Comparison of ENCODE assay signal across 1 cellular context in the genomic region with DNA sequence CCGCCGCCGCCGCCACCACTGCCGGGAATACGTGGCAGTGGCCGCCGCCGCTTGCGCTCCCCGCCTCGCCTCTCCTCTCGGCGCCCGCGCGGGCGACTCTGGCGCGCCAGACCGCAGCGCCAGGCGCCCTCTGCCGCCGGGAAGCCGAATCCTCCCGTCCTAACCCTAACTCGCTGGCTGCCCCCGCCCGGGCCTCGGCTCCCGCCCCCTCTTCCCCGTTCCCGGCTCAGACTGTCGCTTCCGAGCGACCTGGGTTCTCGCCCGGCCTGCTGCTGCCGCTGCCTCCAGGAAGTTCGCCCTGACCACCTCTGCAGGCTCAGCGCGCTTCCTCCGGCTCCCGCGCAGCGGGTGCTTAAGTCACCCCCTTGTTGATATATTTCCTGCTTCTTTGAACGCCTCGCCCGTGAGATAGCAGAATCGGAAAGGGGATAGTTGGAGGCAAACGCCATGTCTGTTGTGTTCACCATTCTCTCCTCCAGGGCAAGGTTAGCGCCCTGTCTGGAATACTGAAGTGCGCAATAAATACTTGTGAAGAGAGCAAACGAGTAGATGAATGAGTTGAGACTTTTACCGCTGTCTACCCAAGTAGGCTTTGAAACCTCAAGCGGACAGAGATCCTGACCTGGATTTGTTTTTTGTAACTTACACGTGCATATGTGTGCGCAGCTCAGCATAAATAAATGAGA.
TF ChIP-seq lines count a peak whose summit lies in the region.

SMCO4 (minus strand) TSS at position 100 of the 686 bp plus-strand sequence. CDS start 64,202 bp downstream, outside the sequence.

TF ChIP-seq in HEK293, 187 proteins besides CTCF, POLR2A, EP300 and RAD21 (continued from another document and continues in another):
- TF ChIP-seq ZSCAN18 (tag by site-specific recombination; IDR thresholded peaks at IDR 0.05) (no peak), ZNF785 (tag by site-specific recombination; IDR thresholded peaks at IDR 0.05) (no peak), MZF1 (tag by site-specific recombination; IDR thresholded peaks at IDR 0.05; ENCODE audit: borderline replicate concordance) (no peak), ZBTB7A (tag by site-specific recombination; IDR thresholded peaks at IDR 0.05; ENCODE audit: low read depth) (no peak), ZNF174 (tag by site-specific recombination; IDR thresholded peaks at IDR 0.05) (no peak), ZNF157 (tag by site-specific recombination; IDR thresholded peaks at IDR 0.05) (no peak), WT1 (tag by site-specific recombination; IDR thresholded peaks at IDR 0.05) (no peak), ZNF629 (tag by site-specific recombination; IDR thresholded peaks at IDR 0.05) (0 out of 2 replicates have a peak, but pooled peaks have one; percentile 16), ZNF707 (tag by site-specific recombination; IDR thresholded peaks at IDR 0.05) (no peak), ZNF19 (tag by site-specific recombination; IDR thresholded peaks at IDR 0.05; ENCODE audit: low read depth) (no peak), HIC1 (tag by site-specific recombination; IDR thresholded peaks at IDR 0.05) (no peak), FEZF1 (tag by site-specific recombination; IDR thresholded peaks at IDR 0.05) (no peak), SETDB1 (IDR thresholded peaks at IDR 0.05; ENCODE audit: insufficient read length, low read length) (no peak), YY1 (tag by site-specific recombination; IDR thresholded peaks at IDR 0.05) (no peak), ZNF473 (tag by site-specific recombination; IDR thresholded peaks at IDR 0.05) (no peak), ZNF324 (tag by site-specific recombination; IDR thresholded peaks at IDR 0.05) (no peak), ZNF777 (tag by site-specific recombination; IDR thresholded peaks at IDR 0.05; ENCODE audit: borderline replicate concordance) (no peak), ZNF16 (tag by site-specific recombination; IDR thresholded peaks at IDR 0.05; ENCODE audit: low read depth) (no peak), BCL11B (tag by site-specific recombination; IDR thresholded peaks at IDR 0.05; ENCODE audit: low read depth) (no peak), ZNF549 (tag by site-specific recombination; IDR thresholded peaks at IDR 0.05) (no peak), ZNF660 (tag by site-specific recombination; IDR thresholded peaks at IDR 0.05) (peak; percentile 52; the same call in 1 of the 2 replicates), ZBTB1 (tag by site-specific recombination; IDR thresholded peaks at IDR 0.05) (no peak), ZNF433 (tag by site-specific recombination; IDR thresholded peaks at IDR 0.05; ENCODE audit: low read depth) (no peak), OSR2 (tag by site-specific recombination; IDR thresholded peaks at IDR 0.05) (no peak), ZNF311 (tag by site-specific recombination; IDR thresholded peaks at IDR 0.05; ENCODE audit: borderline replicate concordance) (no peak), ZNF830 (tag by site-specific recombination; IDR thresholded peaks at IDR 0.05; ENCODE audit: low read depth) (no peak), ZBTB44 (tag by site-specific recombination; IDR thresholded peaks at IDR 0.05) (no peak), ZNF423 (tag by site-specific recombination; IDR thresholded peaks at IDR 0.05) (no peak), ZNF133 (tag by site-specific recombination; IDR thresholded peaks at IDR 0.05) (no peak), BCL11A (tag by site-specific recombination; IDR thresholded peaks at IDR 0.05; ENCODE audit: low read depth) (no peak), ZFHX2 (tag by site-specific recombination; conservative IDR thresholded peaks at IDR 0.05) (peak; percentile 58), RBAK (tag by site-specific recombination; IDR thresholded peaks at IDR 0.05) (no peak), ZSCAN16 (tag by site-specific recombination; IDR thresholded peaks at IDR 0.05) (no peak), ZNF843 (tag by site-specific recombination; IDR thresholded peaks at IDR 0.05) (no peak), ZNF501 (tag by site-specific recombination; IDR thresholded peaks at IDR 0.05) (peak; percentile 63; the same call in 1 of the 2 replicates)
- TF ChIP-seq, protein P1, sequence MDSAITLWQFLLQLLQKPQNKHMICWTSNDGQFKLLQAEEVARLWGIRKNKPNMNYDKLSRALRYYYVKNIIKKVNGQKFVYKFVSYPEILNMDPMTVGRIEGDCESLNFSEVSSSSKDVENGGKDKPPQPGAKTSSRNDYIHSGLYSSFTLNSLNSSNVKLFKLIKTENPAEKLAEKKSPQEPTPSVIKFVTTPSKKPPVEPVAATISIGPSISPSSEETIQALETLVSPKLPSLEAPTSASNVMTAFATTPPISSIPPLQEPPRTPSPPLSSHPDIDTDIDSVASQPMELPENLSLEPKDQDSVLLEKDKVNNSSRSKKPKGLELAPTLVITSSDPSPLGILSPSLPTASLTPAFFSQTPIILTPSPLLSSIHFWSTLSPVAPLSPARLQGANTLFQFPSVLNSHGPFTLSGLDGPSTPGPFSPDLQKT (IDR thresholded peaks at IDR 0.05; ENCODE audit: borderline replicate concordance, low read depth, low read length), result no peak
- TF ChIP-seq, protein P2, sequence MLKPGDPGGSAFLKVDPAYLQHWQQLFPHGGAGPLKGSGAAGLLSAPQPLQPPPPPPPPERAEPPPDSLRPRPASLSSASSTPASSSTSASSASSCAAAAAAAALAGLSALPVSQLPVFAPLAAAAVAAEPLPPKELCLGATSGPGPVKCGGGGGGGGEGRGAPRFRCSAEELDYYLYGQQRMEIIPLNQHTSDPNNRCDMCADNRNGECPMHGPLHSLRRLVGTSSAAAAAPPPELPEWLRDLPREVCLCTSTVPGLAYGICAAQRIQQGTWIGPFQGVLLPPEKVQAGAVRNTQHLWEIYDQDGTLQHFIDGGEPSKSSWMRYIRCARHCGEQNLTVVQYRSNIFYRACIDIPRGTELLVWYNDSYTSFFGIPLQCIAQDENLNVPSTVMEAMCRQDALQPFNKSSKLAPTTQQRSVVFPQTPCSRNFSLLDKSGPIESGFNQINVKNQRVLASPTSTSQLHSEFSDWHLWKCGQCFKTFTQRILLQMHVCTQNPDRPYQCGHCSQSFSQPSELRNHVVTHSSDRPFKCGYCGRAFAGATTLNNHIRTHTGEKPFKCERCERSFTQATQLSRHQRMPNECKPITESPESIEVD (tag by site-specific recombination; IDR thresholded peaks at IDR 0.05), result no peak
- TF ChIP-seq, protein P3, sequence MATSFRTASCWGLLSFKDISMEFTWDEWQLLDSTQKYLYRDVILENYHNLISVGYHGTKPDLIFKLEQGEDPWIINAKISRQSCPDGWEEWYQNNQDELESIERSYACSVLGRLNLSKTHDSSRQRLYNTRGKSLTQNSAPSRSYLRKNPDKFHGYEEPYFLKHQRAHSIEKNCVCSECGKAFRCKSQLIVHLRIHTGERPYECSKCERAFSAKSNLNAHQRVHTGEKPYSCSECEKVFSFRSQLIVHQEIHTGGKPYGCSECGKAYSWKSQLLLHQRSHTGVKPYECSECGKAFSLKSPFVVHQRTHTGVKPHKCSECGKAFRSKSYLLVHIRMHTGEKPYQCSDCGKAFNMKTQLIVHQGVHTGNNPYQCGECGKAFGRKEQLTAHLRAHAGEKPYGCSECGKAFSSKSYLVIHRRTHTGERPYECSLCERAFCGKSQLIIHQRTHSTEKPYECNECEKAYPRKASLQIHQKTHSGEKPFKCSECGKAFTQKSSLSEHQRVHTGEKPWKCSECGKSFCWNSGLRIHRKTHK (tag by site-specific recombination; IDR thresholded peaks at IDR 0.05), result no peak
- TF ChIP-seq, protein P4, sequence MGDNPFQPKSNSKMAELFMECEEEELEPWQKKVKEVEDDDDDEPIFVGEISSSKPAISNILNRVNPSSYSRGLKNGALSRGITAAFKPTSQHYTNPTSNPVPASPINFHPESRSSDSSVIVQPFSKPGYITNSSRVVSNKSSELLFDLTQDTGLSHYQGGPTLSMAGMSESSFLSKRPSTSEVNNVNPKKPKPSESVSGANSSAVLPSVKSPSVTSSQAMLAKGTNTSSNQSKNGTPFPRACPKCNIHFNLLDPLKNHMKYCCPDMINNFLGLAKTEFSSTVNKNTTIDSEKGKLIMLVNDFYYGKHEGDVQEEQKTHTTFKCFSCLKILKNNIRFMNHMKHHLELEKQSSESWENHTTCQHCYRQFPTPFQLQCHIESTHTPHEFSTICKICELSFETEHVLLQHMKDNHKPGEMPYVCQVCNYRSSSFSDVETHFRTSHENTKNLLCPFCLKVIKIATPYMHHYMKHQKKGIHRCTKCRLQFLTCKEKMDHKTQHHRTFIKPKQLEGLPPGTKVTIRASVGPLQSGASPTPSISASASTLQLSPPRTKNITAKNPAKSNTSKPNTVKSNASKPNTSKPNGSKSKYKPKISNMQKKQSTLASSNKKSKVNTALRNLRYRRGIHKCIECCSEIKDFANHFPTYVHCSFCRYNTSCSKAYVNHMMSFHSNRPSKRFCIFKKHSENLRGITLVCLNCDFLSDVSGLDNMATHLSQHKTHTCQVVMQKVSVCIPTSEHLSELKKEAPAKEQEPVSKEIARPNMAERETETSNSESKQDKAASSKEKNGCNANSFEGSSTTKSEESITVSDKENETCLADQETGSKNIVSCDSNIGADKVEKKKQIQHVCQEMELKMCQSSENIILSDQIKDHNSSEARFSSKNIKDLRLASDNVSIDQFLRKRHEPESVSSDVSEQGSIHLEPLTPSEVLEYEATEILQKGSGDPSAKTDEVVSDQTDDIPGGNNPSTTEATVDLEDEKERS (tag by site-specific recombination; IDR thresholded peaks at IDR 0.05), result peak; percentile 72; the same call in 1 of the 2 replicates
- TF ChIP-seq, protein P5, sequence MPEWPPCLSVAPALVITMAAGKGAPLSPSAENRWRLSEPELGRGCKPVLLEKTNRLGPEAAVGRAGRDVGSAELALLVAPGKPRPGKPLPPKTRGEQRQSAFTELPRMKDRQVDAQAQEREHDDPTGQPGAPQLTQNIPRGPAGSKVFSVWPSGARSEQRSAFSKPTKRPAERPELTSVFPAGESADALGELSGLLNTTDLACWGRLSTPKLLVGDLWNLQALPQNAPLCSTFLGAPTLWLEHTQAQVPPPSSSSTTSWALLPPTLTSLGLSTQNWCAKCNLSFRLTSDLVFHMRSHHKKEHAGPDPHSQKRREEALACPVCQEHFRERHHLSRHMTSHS (tag by site-specific recombination; IDR thresholded peaks at IDR 0.05), result no peak
- TF ChIP-seq, protein P6, sequence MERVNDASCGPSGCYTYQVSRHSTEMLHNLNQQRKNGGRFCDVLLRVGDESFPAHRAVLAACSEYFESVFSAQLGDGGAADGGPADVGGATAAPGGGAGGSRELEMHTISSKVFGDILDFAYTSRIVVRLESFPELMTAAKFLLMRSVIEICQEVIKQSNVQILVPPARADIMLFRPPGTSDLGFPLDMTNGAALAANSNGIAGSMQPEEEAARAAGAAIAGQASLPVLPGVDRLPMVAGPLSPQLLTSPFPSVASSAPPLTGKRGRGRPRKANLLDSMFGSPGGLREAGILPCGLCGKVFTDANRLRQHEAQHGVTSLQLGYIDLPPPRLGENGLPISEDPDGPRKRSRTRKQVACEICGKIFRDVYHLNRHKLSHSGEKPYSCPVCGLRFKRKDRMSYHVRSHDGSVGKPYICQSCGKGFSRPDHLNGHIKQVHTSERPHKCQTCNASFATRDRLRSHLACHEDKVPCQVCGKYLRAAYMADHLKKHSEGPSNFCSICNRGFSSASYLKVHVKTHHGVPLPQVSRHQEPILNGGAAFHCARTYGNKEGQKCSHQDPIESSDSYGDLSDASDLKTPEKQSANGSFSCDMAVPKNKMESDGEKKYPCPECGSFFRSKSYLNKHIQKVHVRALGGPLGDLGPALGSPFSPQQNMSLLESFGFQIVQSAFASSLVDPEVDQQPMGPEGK (tag by site-specific recombination; IDR thresholded peaks at IDR 0.05), result peak; percentile 83
- TF ChIP-seq, protein P7, sequence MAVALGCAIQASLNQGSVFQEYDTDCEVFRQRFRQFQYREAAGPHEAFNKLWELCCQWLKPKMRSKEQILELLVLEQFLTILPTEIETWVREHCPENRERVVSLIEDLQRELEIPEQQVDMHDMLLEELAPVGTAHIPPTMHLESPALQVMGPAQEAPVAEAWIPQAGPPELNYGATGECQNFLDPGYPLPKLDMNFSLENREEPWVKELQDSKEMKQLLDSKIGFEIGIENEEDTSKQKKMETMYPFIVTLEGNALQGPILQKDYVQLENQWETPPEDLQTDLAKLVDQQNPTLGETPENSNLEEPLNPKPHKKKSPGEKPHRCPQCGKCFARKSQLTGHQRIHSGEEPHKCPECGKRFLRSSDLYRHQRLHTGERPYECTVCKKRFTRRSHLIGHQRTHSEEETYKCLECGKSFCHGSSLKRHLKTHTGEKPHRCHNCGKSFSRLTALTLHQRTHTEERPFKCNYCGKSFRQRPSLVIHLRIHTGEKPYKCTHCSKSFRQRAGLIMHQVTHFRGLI (tag by site-specific recombination; IDR thresholded peaks at IDR 0.05), result no peak
